Comparison of ENCODE assay signal across 9 cellular contexts in the genomic region with DNA sequence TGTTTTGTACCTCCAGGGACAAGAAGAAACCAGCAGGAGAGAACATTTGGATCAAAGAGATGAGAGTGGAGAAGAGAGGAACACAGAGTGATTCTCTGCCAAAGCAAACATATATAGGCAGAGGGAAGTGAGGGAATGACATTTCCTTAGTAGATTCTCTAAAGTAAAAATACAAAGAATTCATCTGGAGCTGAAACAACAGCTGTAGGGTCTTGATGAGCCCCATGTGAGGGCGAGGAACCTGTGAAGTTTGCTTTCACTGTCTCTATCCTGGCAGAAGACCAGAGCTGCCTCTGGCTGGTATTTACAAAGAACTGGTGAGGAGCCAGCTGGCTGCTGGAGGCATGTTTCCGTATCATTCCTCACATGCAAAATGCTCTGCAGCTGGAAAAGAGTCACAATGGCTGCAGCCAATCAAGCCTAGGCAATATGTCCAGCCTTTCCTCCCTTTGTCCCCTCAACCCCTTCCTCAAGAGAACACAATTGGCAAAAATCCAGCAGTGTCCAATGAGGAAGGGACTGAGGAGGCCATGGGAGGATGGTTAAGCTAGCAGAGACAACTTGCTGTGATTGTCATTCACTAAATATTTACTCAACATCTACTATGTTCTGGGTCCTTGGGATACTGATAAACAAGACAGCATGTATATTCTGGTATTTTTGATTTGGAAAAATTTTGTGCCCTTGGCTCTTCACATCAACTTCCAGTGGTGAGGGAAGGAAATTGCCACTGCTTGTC.
DNase-seq lines count a peak whose midpoint lies in the region; ATAC-seq and TF ChIP-seq lines count a peak whose summit lies in the region.
"Had no signal": no experiment of that assay in that cellular context is flagged by ENCODE, and none has a peak within 500 bp of the region (broad histone marks: within the 10 kb centered on the region; RNA-seq: fewer than 3 reads in every experiment).

No MANE protein-coding gene starts in this region.

- no peak overlapping the region for H2AFZ ChIP-seq in OCI-LY7 (ENCODE audit: low read length)

- BruUV-seq in OCI-LY7 (replicated peaks; lab: Mats Ljungman, UMichigan), result no TSS peak

- TF ChIP-seq CTCF in AG09309 (IDR thresholded peaks at IDR 0.05; ENCODE audit: control insufficient read depth, insufficient read depth, low read depth, low read length, missing control alignments) (no peak), nephron (IDR thresholded peaks at IDR 0.05; ENCODE audit: unreplicated experiment in 3 of 3) (no peak), OCI-LY7 (conservative IDR thresholded peaks at IDR 0.05; ENCODE audit: low read length) (no peak)

- H3K36me3 ChIP-seq in OCI-LY7 (ENCODE audit: insufficient read depth, low read length), result no peaks in the 10 kb centered on the region

- peaks cover 42% of the 10 kb centered on the region for H3K4me1 Mint-ChIP-seq in nephron

- H3K79me2 ChIP-seq in OCI-LY7 (ENCODE audit: insufficient read depth, low read depth, low read length), result no peaks in the 10 kb centered on the region

- H3K36me3 Mint-ChIP-seq in nephron (ENCODE audit: low read depth), result no peaks in the 10 kb centered on the region

- no peaks in the 10 kb centered on the region for H3K9me2 ChIP-seq in OCI-LY7 (ENCODE audit: insufficient read depth, low read length)

- POLR2A ChIA-PET in OCI-LY7 (lab: Charles Lee), result interaction anchor here (1.1 to 1.9 kb wide), 4 partner anchors 11 to 267 kb away, joined by 3 to 5 read pairs (median 4); no protein-coding TSS in a partner anchor

- no peaks in the 10 kb centered on the region for H3K9me3 ChIP-seq in OCI-LY7 (ENCODE audit: low read length)

- H3K4me3 ChIP-seq in AG09309 (ENCODE audit: control insufficient read depth, low read depth, low read length) (no peak overlapping the region), OCI-LY7 (ENCODE audit: low read depth, low read length, poor library complexity, severe bottlenecking) (no peak overlapping the region)

- H3K4me2 ChIP-seq in OCI-LY7 (ENCODE audit: low read length), result no peak overlapping the region

- H3K27ac ChIP-seq in OCI-LY7 (ENCODE audit: low read depth, low read length, poor library complexity, severe bottlenecking), result no peak overlapping the region

- intact Hi-C loops in OCI-LY7 (cut with micrococcal nuclease; ENCODE audit: unreplicated experiment), result no loop called here

- peak overlapping the region in 1 of 3 experiments; percentile 10 for H3K4me3 Mint-ChIP-seq in nephron

- peak overlapping the region; percentile 57 to 86 (median 67) for H3K27ac Mint-ChIP-seq in nephron

- no peaks in the 10 kb centered on the region for H3K27me3 Mint-ChIP-seq in nephron (ENCODE audit: low read depth)

- CTCF ChIA-PET in OCI-LY7 (lab: Charles Lee; ENCODE audit: unreplicated experiment), result no interaction called here

- peak; percentile 29 for DNase-seq in AG09309 (ENCODE audit: low read depth)
- DNase-seq in NCI-H345 treated with DMSO at 0.1 percent for 48 hours (lab: John Stamatoyannopoulos, UW; ENCODE audit: unreplicated experiment), result peak; percentile 69
- peak; percentile 56 for DNase-seq in epidermal melanocyte (ENCODE audit: insufficient read length, low spot score)
- DNase-seq in OCI-LY7 (ENCODE audit: low spot score), result no peak
- DNase-seq in NCI-H2227 treated with DMSO at 0.1 percent for 48 hours (lab: John Stamatoyannopoulos, UW), result no peak
- DNase-seq in activated gamma-delta T cell (lab: John Stamatoyannopoulos, UW), result no peak
- DNase-seq: activated naive CD4-positive, alpha-beta T cell treated with Interleukin-2 at 50 U/mL for 16 hours had no signal

- no peaks in the 10 kb centered on the region for H3K9me3 Mint-ChIP-seq in nephron

- no peak for ATAC-seq in GM21737 (IDR thresholded peaks at IDR 0.05; ENCODE audit: unreplicated experiment)

- H3K4me1 ChIP-seq in OCI-LY7 (ENCODE audit: insufficient read depth, low read length, poor library complexity, severe bottlenecking), result peaks cover 9% of the 10 kb centered on the region

- H4K20me1 ChIP-seq in OCI-LY7 (ENCODE audit: insufficient read depth, low read length), result no peaks in the 10 kb centered on the region

Comparison
In these comparisons a context has a peak if more than half of its experiments do, and no peak if none do; other contexts are left out.
1. DNase-seq: peak in AG09309 (single experiment), NCI-H345 treated with DMSO at 0.1 percent for 48 hours (single experiment) and epidermal melanocyte (single experiment); none in OCI-LY7 (single experiment), NCI-H2227 treated with DMSO at 0.1 percent for 48 hours (single experiment) and activated gamma-delta T cell (single experiment).